3 cellular contexts compared by ENCODE assay signal in genomic region chr16:18993531-18993930, GRCh38. TPM values are rescaled to one million over a fixed set of nuclear protein-coding genes. Genes with fewer than 3 reads are reported as not detected.
"Had no signal": no experiment of that assay in that cellular context is flagged by ENCODE, and none has a peak within 500 bp of the region (broad histone marks: within the 10 kb centered on the region; RNA-seq: fewer than 3 reads in every experiment).

No MANE protein-coding gene starts in this region.

RNA-seq across cellular contexts. Expression of gene TMC7, which starts 9.8 kb away (rescaled TPM):
- total RNA-seq: naive thymus-derived CD8-positive, alpha-beta T cell; natural killer cell; natural killer cell treated with Interleukin-12 subunit alpha and Interleukin-12 subunit beta and Interleukin-15 and Interleukin-18, amount 100 ng/mL, for 72 hours had no signal
- polyA plus RNA-seq: naive thymus-derived CD8-positive, alpha-beta T cell had no signal
